Comparison of ENCODE assay signal across 10 cellular contexts in the genomic region with DNA sequence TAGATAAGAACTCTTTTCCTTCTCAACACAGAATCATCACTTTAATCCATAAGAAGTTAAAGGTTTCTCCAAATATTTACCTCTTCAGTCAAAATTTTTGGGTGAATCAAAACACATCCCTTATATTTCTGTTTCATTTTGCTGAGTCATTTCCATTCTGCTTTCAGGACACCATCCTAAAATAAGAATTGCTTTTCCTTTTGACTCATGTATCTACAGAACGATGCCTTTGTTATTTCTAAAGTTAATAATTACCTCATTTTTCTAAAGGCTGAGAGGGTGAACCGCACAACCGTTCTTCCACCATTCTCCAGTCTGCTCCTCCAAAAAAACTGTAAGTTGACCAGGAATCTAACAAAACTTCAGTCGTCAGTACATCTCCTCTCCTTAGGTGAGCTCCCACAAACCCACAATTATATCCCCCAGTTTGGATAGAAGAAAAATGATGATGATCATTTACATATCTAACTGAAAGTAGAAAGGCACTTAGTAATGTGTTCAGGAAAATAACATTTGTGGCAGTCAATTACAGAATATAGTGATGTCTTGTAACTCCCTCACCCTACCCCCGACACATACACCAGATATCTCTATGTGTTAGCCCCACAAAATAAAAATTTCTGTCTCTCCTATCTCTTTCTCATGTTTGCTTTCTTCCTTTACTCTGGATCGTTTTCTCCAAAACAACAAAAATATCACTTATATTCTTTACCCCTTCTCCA.
DNase-seq lines count a peak whose midpoint lies in the region; ATAC-seq and TF ChIP-seq lines count a peak whose summit lies in the region.
"Had no signal": no experiment of that assay in that cellular context is flagged by ENCODE, and none has a peak within 500 bp of the region (broad histone marks: within the 10 kb centered on the region; RNA-seq: fewer than 3 reads in every experiment).

No MANE protein-coding gene starts in this region.

- ATAC-seq in SK-N-SH treated with all-trans-retinoic acid at 6 μM for 48 hours (no peak), HG02884 (IDR thresholded peaks at IDR 0.05; ENCODE audit: unreplicated experiment) (peak; percentile 98), IMR-90 (ENCODE audit: low read depth) (no peak)
- ATAC-seq: gastrocnemius medialis had no signal

- H3K56ac ChIP-seq in IMR-90 (ENCODE audit: extremely low read depth, insufficient read depth, low read length), result no peak overlapping the region

- H3K36me3 Mint-ChIP-seq in activated CD4-positive, alpha-beta T cell treated with anti-CD3 and anti-CD28 coated beads, Interleukin-2, amount 10 ng/mL, durations not matched to agents 7 days and 5 days (ENCODE audit: low read depth), result no peaks in the 10 kb centered on the region
- no peaks in the 10 kb centered on the region for H3K36me3 Mint-ChIP-seq in CD4-positive, alpha-beta memory T cell

- TF ChIP-seq CTCF in SK-N-SH (IDR thresholded peaks at IDR 0.05) (no peak), IMR-90 (conservative IDR thresholded peaks at IDR 0.05; ENCODE audit: low read depth, low read length) (no peak)

- CTCF ChIA-PET in SK-N-SH (lab: Yijun Ruan, JAX) (interaction anchor here (1.0 to 1.1 kb wide), 2 partner anchors 290 to 583 kb away, joined by 3 read pairs; no protein-coding TSS in a partner anchor), IMR-90 (lab: Yijun Ruan, JAX) (no interaction called here)
- CTCF ChIA-PET in activated CD4-positive, alpha-beta T cell treated with anti-CD3 and anti-CD28 coated beads, Interleukin-2, amount 10 ng/mL, durations not matched to agents 7 days and 5 days (lab: Charles Lee), result no interaction called here
- CTCF ChIA-PET in CD4-positive, alpha-beta memory T cell (lab: Charles Lee; ENCODE audit: partially characterized antibody), result no interaction called here

- H2AK5ac ChIP-seq in IMR-90 (ENCODE audit: low read depth, low read length), result no peak overlapping the region

- H4K91ac ChIP-seq in IMR-90 (ENCODE audit: insufficient read depth, low read depth, low read length), result no peak overlapping the region

- no peak overlapping the region for H2BK120ac ChIP-seq in IMR-90 (ENCODE audit: low read depth, low read length)

- H3K4me3 ChIP-seq in SK-N-SH (ENCODE audit: low read depth in 2 of 2, low read length in 1 of 2) (no peak overlapping the region), IMR-90 (ENCODE audit: insufficient read depth, low read depth, low read length) (no peak overlapping the region)
- H3K4me3 ChIP-seq in CD4-positive, alpha-beta memory T cell (ENCODE audit: low read length in 2 of 2), result no peak overlapping the region
- H3K4me3 ChIP-seq: gastrocnemius medialis had no signal

- H2AK9ac ChIP-seq in IMR-90 (replicated peaks; ENCODE audit: low read depth, low read length, poor library complexity), result no peak overlapping the region

- H2AFZ ChIP-seq in SK-N-SH (ENCODE audit: low read depth), result 0 out of 2 replicates have a peak overlapping the region, but pooled peaks have one; percentile 45
- no peak overlapping the region for H2AFZ ChIP-seq in IMR-90 (replicated peaks; ENCODE audit: low read length, poor library complexity)

- peaks cover 0 to 7% of the 10 kb centered on the region in 2 experiments; a peak in 2 of 4 replicates for H3K4me1 ChIP-seq in SK-N-SH (ENCODE audit: control insufficient read depth in 1 of 2, insufficient read depth in 2 of 2, low read depth in 1 of 2, low read length in 1 of 2)
- no peaks in the 10 kb centered on the region for H3K4me1 ChIP-seq in IMR-90 (ENCODE audit: control insufficient read depth, insufficient read depth, low read length)
- no peaks in the 10 kb centered on the region for H3K4me1 ChIP-seq in CD4-positive, alpha-beta memory T cell (ENCODE audit: insufficient read depth, low read length)
- H3K4me1 ChIP-seq: gastrocnemius medialis had no signal

- BruUV-seq in IMR-90 (replicated peaks; lab: Mats Ljungman, UMichigan), result no TSS peak

- H3K27ac Mint-ChIP-seq in activated CD4-positive, alpha-beta T cell treated with anti-CD3 and anti-CD28 coated beads, Interleukin-2, amount 10 ng/mL, durations not matched to agents 7 days and 5 days, result no peak overlapping the region
- H3K27ac Mint-ChIP-seq in CD4-positive, alpha-beta memory T cell, result no peak overlapping the region

- no peak overlapping the region for H3K27ac ChIP-seq in SK-N-SH (ENCODE audit: low read depth in 2 of 2, low read length in 1 of 2)
- no peak overlapping the region for H3K27ac ChIP-seq in IMR-90 (ENCODE audit: insufficient read depth, low read length)
- H3K27ac ChIP-seq in CD4-positive, alpha-beta memory T cell (ENCODE audit: low read depth, low read length), result no peak overlapping the region
- H3K27ac ChIP-seq: 22Rv1, gastrocnemius medialis had no signal

- 36% methylated on average over 6 of the region's 6 CpGs for WGBS in SK-N-SH (ENCODE audit: low lambda C conversion rate)
- WGBS in IMR-90 (ENCODE audit: extremely low coverage in 2 of 2, insufficient read length in 1 of 2), 2 experiments, result 57 to 100% methylated on average over 1 of the region's 6 CpGs

- no peak overlapping the region for H3K14ac ChIP-seq in IMR-90 (replicated peaks; ENCODE audit: low read depth, low read length)

- H3K9ac ChIP-seq in SK-N-SH (no peak overlapping the region), IMR-90 (ENCODE audit: low read depth, low read length) (no peak overlapping the region)

- H4K5ac ChIP-seq in IMR-90 (ENCODE audit: low read depth, low read length), result no peak overlapping the region

- H3K9me1 ChIP-seq in IMR-90 (ENCODE audit: insufficient read depth, low read length), result no peaks in the 10 kb centered on the region

- POLR2A ChIA-PET in SK-N-SH (lab: Yijun Ruan, JAX) (no interaction called here), IMR-90 (lab: Charles Lee; ENCODE audit: unreplicated experiment) (no interaction called here)
- POLR2A ChIA-PET in activated CD4-positive, alpha-beta T cell treated with anti-CD3 and anti-CD28 coated beads, Interleukin-2, amount 10 ng/mL, durations not matched to agents 7 days and 5 days (lab: Charles Lee), result no interaction called here
- POLR2A ChIA-PET in CD4-positive, alpha-beta memory T cell (lab: Charles Lee; ENCODE audit: partially characterized antibody), result no interaction called here

- no peaks in the 10 kb centered on the region for H3K79me2 ChIP-seq in SK-N-SH (ENCODE audit: insufficient read depth)

- H3K9me3 ChIP-seq in SK-N-SH (no peaks in the 10 kb centered on the region), IMR-90 (ENCODE audit: control insufficient read depth, insufficient read depth, low read length) (no peaks in the 10 kb centered on the region)
- no peaks in the 10 kb centered on the region for H3K9me3 ChIP-seq in CD4-positive, alpha-beta memory T cell (ENCODE audit: control insufficient read depth in 1 of 2, low read length in 2 of 2)
- H3K9me3 ChIP-seq: gastrocnemius medialis had no signal

- dilution Hi-C loops in IMR-90 (cut with HindIII; ENCODE audit: low sequenced_read_pairs, unreplicated experiment), result no loop called here

- H4K8ac ChIP-seq in IMR-90 (ENCODE audit: low read depth in 2 of 2, low read length in 2 of 2), result no peak overlapping the region

- no peaks in the 10 kb centered on the region for H3K27me3 ChIP-seq in SK-N-SH (ENCODE audit: insufficient read depth)
- no peaks in the 10 kb centered on the region for H3K27me3 ChIP-seq in IMR-90 (ENCODE audit: control insufficient read depth, insufficient read depth, low read length)
- no peaks in the 10 kb centered on the region for H3K27me3 ChIP-seq in CD4-positive, alpha-beta memory T cell (ENCODE audit: insufficient read depth, low read length)
- H3K27me3 ChIP-seq: gastrocnemius medialis had no signal

- intact Hi-C loops in IMR-90 (cut with micrococcal nuclease), result no loop called here
- intact Hi-C loops in CD4-positive, alpha-beta memory T cell (cut with micrococcal nuclease), result no loop called here

- in situ Hi-C loops in IMR-90 (cut with MboI; ENCODE audit: low sequenced_read_pairs), result no loop called here

- TF ChIP-seq EP300 in SK-N-SH (IDR thresholded peaks at IDR 0.05; ENCODE audit: borderline replicate concordance in 1 of 2, low read depth in 1 of 2, low read length in 1 of 2), result no peak

- H3F3A ChIP-seq in SK-N-SH (replicated peaks; ENCODE audit: insufficient read depth), result no peaks in the 10 kb centered on the region

- no peaks in the 10 kb centered on the region for H3K9me3 Mint-ChIP-seq in activated CD4-positive, alpha-beta T cell treated with anti-CD3 and anti-CD28 coated beads, Interleukin-2, amount 10 ng/mL, durations not matched to agents 7 days and 5 days
- H3K9me3 Mint-ChIP-seq in CD4-positive, alpha-beta memory T cell, result peaks cover 0 to 11% (median 4%) of the 10 kb centered on the region in 8 donors

- H2BK15ac ChIP-seq in IMR-90 (ENCODE audit: low read depth, low read length), result no peak overlapping the region

- no peak overlapping the region for H3K4me3 Mint-ChIP-seq in activated CD4-positive, alpha-beta T cell treated with anti-CD3 and anti-CD28 coated beads, Interleukin-2, amount 10 ng/mL, durations not matched to agents 7 days and 5 days
- no peak overlapping the region for H3K4me3 Mint-ChIP-seq in CD4-positive, alpha-beta memory T cell

- no peaks in the 10 kb centered on the region for H3K27me3 Mint-ChIP-seq in activated CD4-positive, alpha-beta T cell treated with anti-CD3 and anti-CD28 coated beads, Interleukin-2, amount 10 ng/mL, durations not matched to agents 7 days and 5 days
- no peaks in the 10 kb centered on the region for H3K27me3 Mint-ChIP-seq in CD4-positive, alpha-beta memory T cell

- H3K18ac ChIP-seq in IMR-90 (ENCODE audit: low read depth, low read length), result no peak overlapping the region

- H2BK5ac ChIP-seq in IMR-90 (ENCODE audit: low read depth, low read length, poor library complexity, severe bottlenecking), result no peak overlapping the region

- no peak overlapping the region for H2BK20ac ChIP-seq in IMR-90 (ENCODE audit: low read depth, low read length)

- H3K36me3 ChIP-seq in SK-N-SH (replicated peaks in 1 of 2; ENCODE audit: control insufficient read depth in 1 of 2, insufficient read depth in 2 of 2, low read length in 1 of 2) (no peaks in the 10 kb centered on the region), IMR-90 (ENCODE audit: control insufficient read depth, insufficient read depth, low read length) (no peaks in the 10 kb centered on the region)
- no peaks in the 10 kb centered on the region for H3K36me3 ChIP-seq in CD4-positive, alpha-beta memory T cell (ENCODE audit: insufficient read depth, low read length)
- H3K36me3 ChIP-seq: gastrocnemius medialis had no signal

- no peak for TF ChIP-seq POLR2A in IMR-90 (IDR thresholded peaks at IDR 0.05; ENCODE audit: low read depth, low read length)

- TF ChIP-seq RAD21 in SK-N-SH (IDR thresholded peaks at IDR 0.05; ENCODE audit: low read length) (no peak), IMR-90 (IDR thresholded peaks at IDR 0.05; ENCODE audit: low read length) (no peak)

- H3K4ac ChIP-seq in IMR-90 (ENCODE audit: low read depth, low read length), result no peak overlapping the region

- no peak for DNase-seq in SK-N-SH
- DNase-seq in IMR-90, result no peak
- DNase-seq in activated CD4-positive, alpha-beta T cell treated with anti-CD3 and anti-CD28 coated beads, Interleukin-2, amount 10 ng/mL, durations not matched to agents 7 days and 5 days, result no peak
- DNase-seq in NCI-H1105 (lab: John Stamatoyannopoulos, UW), result no peak
- DNase-seq in dermis blood vessel endothelial cell, result no peak
- no peak for DNase-seq in CD4-positive, alpha-beta memory T cell
- DNase-seq: gastrocnemius medialis had no signal

- H3K4me2 ChIP-seq in SK-N-SH (no peak overlapping the region), IMR-90 (ENCODE audit: low read depth, low read length) (no peak overlapping the region)

- H3K9me2 ChIP-seq in SK-N-SH, result no peaks in the 10 kb centered on the region

- H3K79me1 ChIP-seq in IMR-90 (ENCODE audit: low read depth in 1 of 2, low read length in 2 of 2), result no peaks in the 10 kb centered on the region

- no peak overlapping the region for H3K23ac ChIP-seq in IMR-90 (ENCODE audit: low read depth, low read length)

- H4K20me1 ChIP-seq in SK-N-SH (ENCODE audit: insufficient read depth), result no peaks in the 10 kb centered on the region
- no peaks in the 10 kb centered on the region for H4K20me1 ChIP-seq in IMR-90 (ENCODE audit: insufficient read depth, low read length)

- no peaks in the 10 kb centered on the region for H3K4me1 Mint-ChIP-seq in activated CD4-positive, alpha-beta T cell treated with anti-CD3 and anti-CD28 coated beads, Interleukin-2, amount 10 ng/mL, durations not matched to agents 7 days and 5 days
- no peaks in the 10 kb centered on the region for H3K4me1 Mint-ChIP-seq in CD4-positive, alpha-beta memory T cell
